In genomic region chr1:156747737-156748669, GRCh38 we compare ENCODE assay signal across 8 cellular contexts. TPM values are rescaled to one million over a fixed set of nuclear protein-coding genes. Genes with fewer than 3 reads are reported as not detected.
DNase-seq lines count a peak whose midpoint lies in the region; ATAC-seq and TF ChIP-seq lines count a peak whose summit lies in the region.

No MANE protein-coding gene starts in this region.

- peaks cover 5% of the 10 kb centered on the region; the same call in 1 of the 2 replicates for H3K9me3 ChIP-seq in AG04450 (ENCODE audit: control insufficient read depth, insufficient read depth, low read length)
- no peaks in the 10 kb centered on the region for H3K9me3 ChIP-seq in Karpas-422 (ENCODE audit: low read length)
- H3K9me3 ChIP-seq in mononuclear cell (ENCODE audit: low read depth, low read length), result no peaks in the 10 kb centered on the region

- H3K4me1 Mint-ChIP-seq in MCF 10A (ENCODE audit: insufficient read depth, unreplicated experiment), result peaks cover 61% of the 10 kb centered on the region

- peaks cover 52% of the 10 kb centered on the region for H3K4me1 ChIP-seq in Karpas-422 (ENCODE audit: low read length)
- peaks cover 62% of the 10 kb centered on the region for H3K4me1 ChIP-seq in mononuclear cell (ENCODE audit: insufficient read depth, low read length)

- BruUV-seq in MCF 10A (replicated peaks; lab: Mats Ljungman, UMichigan), result TSS peak; percentile 31

- peaks cover 49% of the 10 kb centered on the region for H3K36me3 Mint-ChIP-seq in MCF 10A (ENCODE audit: insufficient read depth, unreplicated experiment)

- DNase-seq in AG04450 (ENCODE audit: low read depth, low spot score) (no peak), Karpas-422 (no peak), MCF 10A (ENCODE audit: unreplicated experiment) (peak; percentile 61), NCI-H345 treated with DMSO at 0.1 percent for 48 hours (lab: John Stamatoyannopoulos, UW; ENCODE audit: unreplicated experiment) (no peak), D341Med (ENCODE audit: low spot score) (no peak)

- TF ChIP-seq CTCF in AG04450 (IDR thresholded peaks at IDR 0.05; ENCODE audit: low read depth, low read length) (no peak), MCF 10A (IDR thresholded peaks at IDR 0.05; ENCODE audit: unreplicated experiment) (no peak)

- peak overlapping the region; percentile 94 for H3K4me3 ChIP-seq in AG04450 (ENCODE audit: low read depth, low read length)
- peak overlapping the region; percentile 94 for H3K4me3 ChIP-seq in Karpas-422 (ENCODE audit: low read length)
- H3K4me3 ChIP-seq in mononuclear cell (ENCODE audit: low read length), result peak overlapping the region; percentile 7

- CTCF ChIA-PET in AG04450 (lab: Charles Lee), result interaction anchor here (1.1 to 1.6 kb wide), 7 partner anchors 13 to 144 kb away, joined by 3 to 13 read pairs (median 4); no protein-coding TSS in a partner anchor
- CTCF ChIA-PET in MCF 10A (lab: Yijun Ruan, JAX), result interaction anchor here (0.6 to 10.3 kb wide), 9 partner anchors 8 to 387 kb away, joined by 3 to 136 read pairs (median 5); partner anchors contain the start of genes ISG20L2 and METTL25B

- H3K4me2 ChIP-seq in Karpas-422 (ENCODE audit: low read depth, low read length, poor library complexity, severe bottlenecking), result peak overlapping the region; percentile 91

- no peak overlapping the region for H2AFZ ChIP-seq in Karpas-422 (ENCODE audit: low read length)

- POLR2A ChIA-PET in AG04450 (lab: Yijun Ruan, JAX) (interaction anchor here (0.9 to 1.2 kb wide), 2 partner anchors 19 to 20 kb away, joined by 4 to 6 read pairs; partner anchors contain the start of genes ISG20L2, METTL25B and PRCC), MCF 10A (lab: Yijun Ruan, JAX) (interaction anchor here (0.8 to 10.4 kb wide), 10 partner anchors 9 to 624 kb away, joined by 3 to 375 read pairs (median 4); partner anchors contain the start of genes ISG20L2, MEF2D, METTL25B and PRCC)

- H3K79me2 ChIP-seq in Karpas-422 (ENCODE audit: low read length), result peaks cover 78% of the 10 kb centered on the region

- peaks cover 25% of the 10 kb centered on the region for H4K20me1 ChIP-seq in Karpas-422 (ENCODE audit: insufficient read depth, low read depth, low read length)

- no peak for ATAC-seq in GM19397 (IDR thresholded peaks at IDR 0.05; ENCODE audit: unreplicated experiment)
- ATAC-seq in HG02678 (IDR thresholded peaks at IDR 0.05; ENCODE audit: unreplicated experiment), result no peak

- peak overlapping the region; percentile 99 for H3K27ac Mint-ChIP-seq in MCF 10A (ENCODE audit: low read depth, unreplicated experiment)

- H3K27me3 Mint-ChIP-seq in MCF 10A (ENCODE audit: insufficient read depth, unreplicated experiment), result no peaks in the 10 kb centered on the region

- intact Hi-C loops in MCF 10A (cut with micrococcal nuclease), result loop anchor here (10.0 kb wide), 1 partner anchor 243 kb away; the partner anchor contains the start of gene MEF2D

- H3K36me3 ChIP-seq in Karpas-422 (ENCODE audit: insufficient read depth, low read length), result peaks cover 10% of the 10 kb centered on the region; the same call in 1 of the 2 replicates

- no peaks in the 10 kb centered on the region for H3K9me2 ChIP-seq in Karpas-422 (replicated peaks; ENCODE audit: insufficient read depth, low read length)

- no peaks in the 10 kb centered on the region for H3K27me3 ChIP-seq in AG04450 (ENCODE audit: control insufficient read depth, insufficient read depth, low read length)
- no peaks in the 10 kb centered on the region for H3K27me3 ChIP-seq in Karpas-422 (ENCODE audit: low read length)
- H3K27me3 ChIP-seq in mononuclear cell (ENCODE audit: insufficient read depth, low read length), result no peaks in the 10 kb centered on the region

- H3K9ac ChIP-seq in Karpas-422 (ENCODE audit: low read length), result peak overlapping the region; percentile 94

- peak overlapping the region; percentile 79 for H3K4me3 Mint-ChIP-seq in MCF 10A (ENCODE audit: unreplicated experiment)

- H3K27ac ChIP-seq in AG04450 (ENCODE audit: low read depth, low read length), result peak overlapping the region; percentile 96
- H3K27ac ChIP-seq in Karpas-422 (ENCODE audit: low read length), result peak overlapping the region; percentile 92

- no peaks in the 10 kb centered on the region for H3K9me3 Mint-ChIP-seq in MCF 10A (ENCODE audit: unreplicated experiment)

RNA-seq across cellular contexts. Expression of gene HDGF, which starts 3.5 kb away (rescaled TPM):
- 155 TPM in 2 replicates for polyA plus RNA-seq in AG04450 (2011; rRNA removed)
- polyA minus RNA-seq in AG04450 (2011; rRNA and poly(A)+ RNA removed), result 101 and 105 TPM in 2 replicates
- 191 and 237 TPM in 2 replicates for total RNA-seq in Karpas-422 (2014; rRNA removed; shearing (Covaris generic); ENCODE audit: low replicate concordance)
- total RNA-seq in MCF 10A (2022) (679 and 707 TPM in 2 replicates), mononuclear cell (98.9 TPM)

RNA-seq across cellular contexts. Expression of gene MRPL24, which starts 7.1 kb away (rescaled TPM):
- polyA plus RNA-seq in AG04450 (2011; rRNA removed), result 65.5 and 80.4 TPM in 2 replicates
- polyA minus RNA-seq in AG04450 (2011; rRNA and poly(A)+ RNA removed), result 23.8 and 25.0 TPM in 2 replicates
- 102 and 113 TPM in 2 replicates for total RNA-seq in Karpas-422 (2014; rRNA removed; shearing (Covaris generic); ENCODE audit: low replicate concordance)
- total RNA-seq in MCF 10A (2022), result 233 and 261 TPM in 2 replicates
- 3.9 TPM for total RNA-seq in mononuclear cell

RNA-seq across cellular contexts. Expression of gene PRCC, which starts 19.3 kb away (rescaled TPM):
- 51.1 and 58.6 TPM in 2 replicates for polyA plus RNA-seq in AG04450 (2011; rRNA removed)
- 84.3 and 120 TPM in 2 replicates for polyA minus RNA-seq in AG04450 (2011; rRNA and poly(A)+ RNA removed)
- total RNA-seq in Karpas-422 (2014; rRNA removed; shearing (Covaris generic); ENCODE audit: low replicate concordance), result 39.6 and 50.0 TPM in 2 replicates
- total RNA-seq in MCF 10A (2022) (112 and 131 TPM in 2 replicates), mononuclear cell (19.6 TPM)

RNA-seq across cellular contexts. Expression of gene ISG20L2, which starts 19.4 kb away (rescaled TPM):
- 25.6 and 29.1 TPM in 2 replicates for polyA plus RNA-seq in AG04450 (2011; rRNA removed)
- polyA minus RNA-seq in AG04450 (2011; rRNA and poly(A)+ RNA removed), result 25.6 TPM in 2 replicates
- total RNA-seq in Karpas-422 (2014; rRNA removed; shearing (Covaris generic); ENCODE audit: low replicate concordance), result 17.9 and 18.4 TPM in 2 replicates
- total RNA-seq in MCF 10A (2022), result 49.9 and 57.5 TPM in 2 replicates
- total RNA-seq in mononuclear cell, result 36.0 TPM

RNA-seq across cellular contexts. Expression of gene METTL25B, which starts 19.7 kb away (rescaled TPM):
- 7.9 and 8.3 TPM in 2 replicates for polyA plus RNA-seq in AG04450 (2011; rRNA removed)
- 6.0 and 7.1 TPM in 2 replicates for polyA minus RNA-seq in AG04450 (2011; rRNA and poly(A)+ RNA removed)
- 22.8 and 26.5 TPM in 2 replicates for total RNA-seq in Karpas-422 (2014; rRNA removed; shearing (Covaris generic); ENCODE audit: low replicate concordance)
- total RNA-seq in MCF 10A (2022) (46.0 and 68.9 TPM in 2 replicates), mononuclear cell (5.0 TPM)

Comparison
In these comparisons a context has a peak if more than half of its experiments do, and no peak if none do; other contexts are left out.
1. H3K4me3 ChIP-seq: peak in every context shown above with its lines; median percentile 94 in AG04450; 94 in Karpas-422; 7 in mononuclear cell.
2. RNA of gene MRPL24, which starts 7.1 kb away (total RNA-seq): 233 to 261 TPM in MCF 10A and 102 to 113 TPM in Karpas-422; 3.9 TPM in mononuclear cell (single experiment); every median in the first group is over 10 times any median in the second.